In the genomic region with DNA sequence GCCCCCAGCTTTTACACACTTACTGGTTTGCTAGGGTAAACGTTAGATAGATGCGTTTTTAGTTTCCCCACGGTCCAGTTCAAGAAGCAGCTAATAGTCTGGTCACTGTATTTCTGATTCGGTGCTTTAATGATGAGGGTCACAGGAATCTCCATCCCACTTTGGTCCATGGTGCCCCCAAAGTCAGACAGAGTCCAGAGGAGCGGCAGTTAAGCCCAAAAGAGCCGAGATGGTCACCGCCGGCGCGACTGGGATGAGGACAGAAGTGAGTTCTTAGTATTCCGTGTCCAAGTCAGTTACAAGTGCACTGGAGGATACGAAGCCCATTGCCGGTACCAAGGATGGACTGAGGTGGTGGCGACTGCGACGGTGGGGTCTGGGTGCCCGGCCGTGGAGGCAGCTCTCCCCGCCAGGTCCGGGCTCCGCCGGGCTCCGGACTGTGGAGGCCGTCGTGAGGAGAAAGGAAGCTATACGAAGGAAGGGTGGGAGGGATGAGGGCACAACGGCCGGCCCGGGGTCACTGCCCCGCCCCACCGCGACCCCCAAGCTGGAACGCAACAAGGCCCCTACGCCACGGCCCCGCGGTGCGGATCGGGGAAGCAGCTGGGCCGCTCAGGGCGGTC, we compare ENCODE assay signal across 8 cellular contexts. TPM values are rescaled to one million over a fixed set of nuclear protein-coding genes. Genes with fewer than 3 reads are reported as not detected.
A peak's percentile ranks its signal among the peaks of the same experiment; 100 is the strongest.
DNase-seq lines count a peak whose midpoint lies in the region; ATAC-seq, FAIRE-seq and TF ChIP-seq lines count a peak whose summit lies in the region.

No MANE protein-coding gene starts in this region.

- DNase-seq in AG09309 (ENCODE audit: low read depth), result no peak
- DNase-seq in SW480 (ENCODE audit: low spot score), result peak; percentile 16
- DNase-seq in endothelial cell of umbilical vein (ENCODE audit: low read depth, low spot score), result no peak
- DNase-seq in naive B cell, result no peak
- no peak for DNase-seq in NCI-H2107 (lab: John Stamatoyannopoulos, UW)
- no peak for DNase-seq in D721Med (ENCODE audit: insufficient read length, low spot score)

- no peak for TF ChIP-seq POLR2A in endothelial cell of umbilical vein (IDR thresholded peaks at IDR 0.05; ENCODE audit: low read depth, low read length)

- H3K9me3 Mint-ChIP-seq in naive B cell, result no peaks in the 10 kb centered on the region

- no peaks in the 10 kb centered on the region for H4K20me1 ChIP-seq in endothelial cell of umbilical vein (replicated peaks; ENCODE audit: control insufficient read depth, extremely low read depth, insufficient read depth, low read length)

- POLR2A ChIA-PET in endothelial cell of umbilical vein (lab: Charles Lee), result interaction anchor here (0.6 to 2.0 kb wide), 2 partner anchors 107 to 146 kb away, joined by 3 to 14 read pairs; a partner anchor contains a TSS

- H3K27ac ChIP-seq in endothelial cell of umbilical vein (ENCODE audit: insufficient read depth, low read depth, low read length), result peak overlapping the region; percentile 83

- peak overlapping the region; percentile 92 for H3K9ac ChIP-seq in endothelial cell of umbilical vein (replicated peaks; ENCODE audit: extremely low read depth, insufficient read depth, low read length)

- no peak for TF ChIP-seq CTCF in AG09309 (IDR thresholded peaks at IDR 0.05; ENCODE audit: control insufficient read depth, insufficient read depth, low read depth, low read length, missing control alignments)
- TF ChIP-seq CTCF in endothelial cell of umbilical vein (IDR thresholded peaks at IDR 0.05; ENCODE audit: extremely low read depth in 1 of 2, insufficient read depth in 1 of 2, low read depth in 1 of 2, low read length in 2 of 2), result no peak
- TF ChIP-seq CTCF in D721Med (IDR thresholded peaks at IDR 0.05; ENCODE audit: insufficient read depth, missing control alignments), result no peak

- ATAC-seq in GM19025 (IDR thresholded peaks at IDR 0.05; ENCODE audit: low read depth, unreplicated experiment) (peak; percentile 5), HG03175 (IDR thresholded peaks at IDR 0.05; ENCODE audit: unreplicated experiment) (peak; percentile 21), naive B cell (ENCODE audit: low read depth in 2 of 2) (peak; percentile 1)

- peak overlapping the region; percentile 90 to 98 (median 93) for H3K4me3 Mint-ChIP-seq in naive B cell

- peaks cover 59 to 72% (median 66%) of the 10 kb centered on the region in 3 donors for H3K4me1 Mint-ChIP-seq in naive B cell

- H3K9me1 ChIP-seq in endothelial cell of umbilical vein (replicated peaks; ENCODE audit: control insufficient read depth, extremely low read depth, insufficient read depth, low read length), result no peaks in the 10 kb centered on the region

- H2AFZ ChIP-seq in endothelial cell of umbilical vein (ENCODE audit: low read depth, low read length), result peak overlapping the region; percentile 48

- H3K27ac Mint-ChIP-seq in naive B cell, result peak overlapping the region; percentile 91 to 99 (median 96)

- no peaks in the 10 kb centered on the region for H3K27me3 Mint-ChIP-seq in naive B cell

- H3K9me3 ChIP-seq in endothelial cell of umbilical vein (replicated peaks; ENCODE audit: control insufficient read depth, insufficient read depth, low read length), result no peaks in the 10 kb centered on the region

- H3K79me2 ChIP-seq in endothelial cell of umbilical vein (ENCODE audit: control insufficient read depth, insufficient read depth, low read length), result peaks cover 46% of the 10 kb centered on the region

- no peaks in the 10 kb centered on the region for H3K27me3 ChIP-seq in endothelial cell of umbilical vein (ENCODE audit: control insufficient read depth in 2 of 2, insufficient read depth in 2 of 2, low read length in 2 of 2)

- H3K4me3 ChIP-seq in AG09309 (ENCODE audit: control insufficient read depth, low read depth, low read length) (peak overlapping the region; percentile 94), endothelial cell of umbilical vein (replicated peaks in 1 of 3; ENCODE audit: insufficient read depth in 1 of 3, low read depth in 1 of 3, low read length in 3 of 3) (peak overlapping the region; percentile 53 to 81 (median 73))

- no peak for FAIRE-seq in endothelial cell of umbilical vein (lab: Jason Lieb, UNC)
- no peak for FAIRE-seq in D721Med (lab: Jason Lieb, UNC)

- no peaks in the 10 kb centered on the region for H3K36me3 ChIP-seq in endothelial cell of umbilical vein (ENCODE audit: control insufficient read depth in 2 of 2, extremely low read depth in 1 of 2, insufficient read depth in 2 of 2, low read length in 2 of 2)

- TSS peak; percentile 45 for BruUV-seq in endothelial cell of umbilical vein (replicated peaks; lab: Mats Ljungman, UMichigan)

- dilution Hi-C loops in endothelial cell of umbilical vein (cut with MboI; ENCODE audit: extremely low pct_ligation_motif_present, low sequenced_read_pairs), result no loop called here

- intact Hi-C loops in endothelial cell of umbilical vein (cut with micrococcal nuclease), result loop anchor here (10.0 kb wide), 1 partner anchor 601 kb away; no protein-coding TSS in a partner anchor

- H3K4me2 ChIP-seq in endothelial cell of umbilical vein (ENCODE audit: insufficient read depth, low read length), result peak overlapping the region; percentile 87

- CTCF ChIA-PET in endothelial cell of umbilical vein (lab: Charles Lee), result interaction anchor here (1.2 to 7.2 kb wide), 5 partner anchors 10 to 223 kb away, joined by 3 to 49 read pairs (median 4); a partner anchor contains a TSS

- peaks cover 0 to 8% of the 10 kb centered on the region in 2 donors for H3K36me3 Mint-ChIP-seq in naive B cell

- peaks cover 50% of the 10 kb centered on the region for H3K4me1 ChIP-seq in endothelial cell of umbilical vein (ENCODE audit: control insufficient read depth, extremely low read depth, insufficient read depth, low read length)

TF ChIP-seq in endothelial cell of umbilical vein, 7 proteins besides CTCF, POLR2A, EP300 and RAD21:
- TF ChIP-seq FOS (IDR thresholded peaks at IDR 0.05; ENCODE audit: borderline replicate concordance, insufficient read depth, low read length), result no peak
- TF ChIP-seq JUN (IDR thresholded peaks at IDR 0.05; ENCODE audit: borderline replicate concordance, insufficient read depth, insufficient read length, low read depth), result no peak
- no peak for TF ChIP-seq EZH2 (IDR thresholded peaks at IDR 0.05; ENCODE audit: borderline replicate concordance, low read depth, low read length, severe bottlenecking)
- TF ChIP-seq POLR2AphosphoS5 (IDR thresholded peaks at IDR 0.05; ENCODE audit: insufficient read depth, low read depth, low read length), result no peak
- TF ChIP-seq, protein P1, sequence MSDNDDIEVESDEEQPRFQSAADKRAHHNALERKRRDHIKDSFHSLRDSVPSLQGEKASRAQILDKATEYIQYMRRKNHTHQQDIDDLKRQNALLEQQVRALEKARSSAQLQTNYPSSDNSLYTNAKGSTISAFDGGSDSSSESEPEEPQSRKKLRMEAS (IDR thresholded peaks at IDR 0.05; ENCODE audit: insufficient read depth, insufficient read length), result no peak
- TF ChIP-seq MYC (IDR thresholded peaks at IDR 0.05; ENCODE audit: low read depth, low read length), result no peak
- TF ChIP-seq GATA2 (IDR thresholded peaks at IDR 0.05; ENCODE audit: insufficient read depth, insufficient read length, low read depth, low read length), result no peak
TF ChIP-seq in endothelial cell of umbilical vein: peak in this region for 0.

RNA-seq across cellular contexts. Expression of a gene that starts 0.7 kb away (rescaled TPM):
- total RNA-seq in endothelial cell of umbilical vein, result 27.7 and 33.9 TPM in 2 replicates
- polyA plus RNA-seq in endothelial cell of umbilical vein (42.0 and 59.5 TPM in 2 replicates), naive B cell (ENCODE audit: low read depth in 6 of 6) (10 to 100 TPM; 52.7 to 78.0 (median 63.2) TPM)
- 39.2 and 43.4 TPM in 2 replicates for polyA plus RNA-seq in endothelial cell of umbilical vein (2011; cell fraction: cytosol; rRNA removed)
- polyA plus RNA-seq in endothelial cell of umbilical vein (2011; cell fraction: nucleus; rRNA removed), result 25.8 and 28.3 TPM in 2 replicates
- polyA plus RNA-seq in endothelial cell of umbilical vein (2012), result 21.5 and 24.4 TPM in 2 replicates
- 90.5 and 109 TPM in 2 replicates for polyA minus RNA-seq in endothelial cell of umbilical vein
- polyA minus RNA-seq in endothelial cell of umbilical vein (2011; cell fraction: cytosol; rRNA and poly(A)+ RNA removed), result 20.1 TPM
- 63.0 and 70.3 TPM in 2 replicates for polyA minus RNA-seq in endothelial cell of umbilical vein (2011; cell fraction: nucleus; rRNA and poly(A)+ RNA removed)
